Comparison of ENCODE assay signal across 8 cellular contexts in genomic region chr11:3853935-3854659, GRCh38. TPM values are rescaled to one million over a fixed set of nuclear protein-coding genes. Genes with fewer than 3 reads are reported as not detected.
DNase-seq lines count a peak whose midpoint lies in the region; ATAC-seq, FAIRE-seq and TF ChIP-seq lines count a peak whose summit lies in the region.

No MANE protein-coding gene starts in this region.

- intact Hi-C loops in HepG2 (cut with micrococcal nuclease; ENCODE audit: unreplicated experiment), result loop anchor here (2.0 kb wide), 3 partner anchors 13 to 105 kb away; partner anchors contain the start of gene RHOG

- CTCF ChIA-PET in activated naive CD4-positive, alpha-beta T cell treated with anti-CD3 and anti-CD28 coated beads, Interleukin-2, amount 10 ng/mL, durations not matched to agents 7 days and 5 days (lab: Charles Lee), result interaction anchor here (0.6 to 9.7 kb wide), 45 partner anchors 10 to 243 kb away, joined by 3 to 179 read pairs (median 5); partner anchors contain the start of genes PGAP2 and RHOG
- CTCF ChIA-PET in HepG2 (lab: Yijun Ruan, JAX; ENCODE audit: low intra/inter-chr PET ratio, low total read pairs) (interaction anchor here (1.0 to 2.1 kb wide), 2 partner anchors 113 to 218 kb away, joined by 3 to 30 read pairs; no protein-coding TSS in a partner anchor), HEK293T (lab: Yijun Ruan, JAX) (interaction anchor here (0.8 to 3.6 kb wide), 20 partner anchors 9 to 251 kb away, joined by 3 to 49 read pairs (median 6); partner anchors contain the start of genes PGAP2 and RHOG)

- H3K36me3 Mint-ChIP-seq in activated naive CD4-positive, alpha-beta T cell treated with anti-CD3 and anti-CD28 coated beads, Interleukin-2, amount 10 ng/mL, durations not matched to agents 7 days and 5 days, result peaks cover 20% of the 10 kb centered on the region

- peak overlapping the region in 3 of 4 donors; percentile 79 to 96 (median 83) for H3K4me3 ChIP-seq in Peyer's patch
- H3K4me3 ChIP-seq in HepG2 (replicated peaks in 1 of 3; ENCODE audit: insufficient read depth in 1 of 3, low read depth in 2 of 3, low read length in 3 of 3), result peak overlapping the region; percentile 83 to 96 (median 87); a peak in 5 of 6 replicates

- H3K27me3 ChIP-seq in Peyer's patch (no peaks in the 10 kb centered on the region), HepG2 (ENCODE audit: control insufficient read depth in 1 of 2, insufficient read depth in 2 of 2, low read length in 2 of 2) (no peaks in the 10 kb centered on the region; a peak in 1 of 5 replicates)

- peaks cover 6% of the 10 kb centered on the region for H3K27me3 Mint-ChIP-seq in activated naive CD4-positive, alpha-beta T cell treated with anti-CD3 and anti-CD28 coated beads, Interleukin-2, amount 10 ng/mL, durations not matched to agents 7 days and 5 days

- no peak for TF ChIP-seq CTCF in Peyer's patch (IDR thresholded peaks at IDR 0.05)
- no peak for TF ChIP-seq CTCF in HepG2 (CRISPR knock-in tag; IDR thresholded peaks at IDR 0.05)

- H3K4me3 Mint-ChIP-seq in activated naive CD4-positive, alpha-beta T cell treated with anti-CD3 and anti-CD28 coated beads, Interleukin-2, amount 10 ng/mL, durations not matched to agents 7 days and 5 days, result peak overlapping the region; percentile 87

- peak overlapping the region; percentile 18 for H2AFZ ChIP-seq in HepG2 (ENCODE audit: low read length)

- H3K27ac Mint-ChIP-seq in activated naive CD4-positive, alpha-beta T cell treated with anti-CD3 and anti-CD28 coated beads, Interleukin-2, amount 10 ng/mL, durations not matched to agents 7 days and 5 days, result peak overlapping the region; percentile 98

- FAIRE-seq in HepG2 (lab: Jason Lieb, UNC), result no peak

- no peaks in the 10 kb centered on the region for H4K20me1 ChIP-seq in HepG2 (ENCODE audit: insufficient read depth, low read length)

- H3K9ac ChIP-seq in HepG2 (ENCODE audit: insufficient read depth, low read depth, low read length), result peak overlapping the region; percentile 84

- TF ChIP-seq RAD21 in HepG2 (CRISPR knock-in tag; IDR thresholded peaks at IDR 0.05), result no peak

- no peaks in the 10 kb centered on the region for H3K9me3 Mint-ChIP-seq in activated naive CD4-positive, alpha-beta T cell treated with anti-CD3 and anti-CD28 coated beads, Interleukin-2, amount 10 ng/mL, durations not matched to agents 7 days and 5 days

- in situ Hi-C loops in HepG2 (cut with HindIII; ENCODE audit: extremely low pct_ligation_motif_present, low pct_unique_long_range_greater_than_20kb), result loop anchor here (10.0 kb wide), 1 partner anchor 111 kb away; no protein-coding TSS in a partner anchor

- H3K9me3 ChIP-seq in Peyer's patch (no peaks in the 10 kb centered on the region), HepG2 (ENCODE audit: low read length) (no peaks in the 10 kb centered on the region)

- H3K4me2 ChIP-seq in HepG2 (ENCODE audit: low read depth, low read length), result peak overlapping the region; percentile 96

- H3K79me2 ChIP-seq in HepG2 (ENCODE audit: insufficient read depth, low read length), result peaks cover 33% of the 10 kb centered on the region

- TF ChIP-seq EP300 in HepG2 (IDR thresholded peaks at IDR 0.05; ENCODE audit: low read depth in 2 of 2, low read length in 2 of 2) (no peak), HepG2 (CRISPR knock-in tag; IDR thresholded peaks at IDR 0.05; ENCODE audit: borderline replicate concordance) (no peak)

- POLR2A ChIA-PET in HepG2 (lab: Yijun Ruan, JAX) (interaction anchor here (0.9 to 3.4 kb wide), 18 partner anchors 13 to 218 kb away, joined by 3 to 44 read pairs (median 8); partner anchors contain the start of genes NUP98 and RHOG), HEK293T (lab: Yijun Ruan, JAX) (interaction anchor here (0.8 to 3.6 kb wide), 13 partner anchors 8 to 218 kb away, joined by 4 to 25 read pairs (median 5); partner anchors contain the start of gene RHOG)

- BruUV-seq in HepG2 (replicated peaks; lab: Mats Ljungman, UMichigan), result no TSS peak

- H3K4me1 Mint-ChIP-seq in activated naive CD4-positive, alpha-beta T cell treated with anti-CD3 and anti-CD28 coated beads, Interleukin-2, amount 10 ng/mL, durations not matched to agents 7 days and 5 days, result peaks cover 53% of the 10 kb centered on the region

- H3K27ac ChIP-seq in Peyer's patch (peak overlapping the region; percentile 97 to 99 (median 98)), HepG2 (ENCODE audit: extremely low read length, insufficient read depth, low read length) (no peak overlapping the region)

- no peaks in the 10 kb centered on the region for H3K36me3 ChIP-seq in Peyer's patch
- H3K36me3 ChIP-seq in HepG2 (replicated peaks in 1 of 2; ENCODE audit: control insufficient read depth in 1 of 2, insufficient read depth in 2 of 2, low read length in 2 of 2), result no peaks in the 10 kb centered on the region

- peak; percentile 53 to 90 (median 84) for DNase-seq in Peyer's patch
- DNase-seq in activated naive CD4-positive, alpha-beta T cell treated with anti-CD3 and anti-CD28 coated beads, Interleukin-2, amount 10 ng/mL, durations not matched to agents 7 days and 5 days, result peak; percentile 84
- DNase-seq in HepG2 (ENCODE audit: low spot score), result no peak
- DNase-seq in stimulated activated CD8-positive, alpha-beta memory T cell treated with anti-CD3 and anti-CD28 coated beads, Interleukin-4, amount 100 ng/mL, for 24 hours (ENCODE audit: low read depth), result peak; percentile 42
- no peak for DNase-seq in NK-92 treated with Interleukin-12 subunit alpha and Interleukin-12 subunit beta, amount 100 ng/mL, for 24 hours (lab: John Stamatoyannopoulos, UW)
- DNase-seq in HEK293T (ENCODE audit: extremely low spot score), result no peak

- H3K4me1 ChIP-seq in Peyer's patch (peaks cover under 1 to 40% (median 27%) of the 10 kb centered on the region in 4 donors), HepG2 (ENCODE audit: insufficient read depth, low read length) (peaks cover 44% of the 10 kb centered on the region)

- ATAC-seq in GM18858 (IDR thresholded peaks at IDR 0.05; ENCODE audit: unreplicated experiment) (peak; percentile 35), HG02970 (IDR thresholded peaks at IDR 0.05; ENCODE audit: low FRiP score, unreplicated experiment) (peak; percentile 4), HepG2 (no peak)

- TF ChIP-seq POLR2A in Peyer's patch (IDR thresholded peaks at IDR 0.05), result no peak
- no peak for TF ChIP-seq POLR2A in HepG2 (IDR thresholded peaks at IDR 0.05; ENCODE audit: insufficient read depth in 1 of 2, low read depth in 2 of 2, low read length in 2 of 2)

- 73% methylated on average over 11 of the region's 11 CpGs for WGBS in HepG2 (ENCODE audit: low lambda C conversion rate)

RNA-seq across cellular contexts. Expression of gene STIM1, which starts 1.4 kb away (rescaled TPM):
- 100 to 1,000 TPM in 1 of 4 donors, 10 to 100 TPM in 3; 36.3 to 158 (median 46.1) TPM for total RNA-seq in Peyer's patch
- total RNA-seq in HepG2 (2016; rRNA removed; fragmentation: Illumina TruSeq; extraction: Trizol), result 16.3 and 19.2 TPM in 2 replicates
- total RNA-seq in HepG2 (2016; cell fraction: cytosol; rRNA removed; fragmentation: Illumina TruSeq; extraction: Trizol; ENCODE audit: low read depth), result 4.1 and 5.8 TPM in 2 replicates
- total RNA-seq in HepG2 (2016; cell fraction: insoluble cytoplasmic fraction; rRNA removed; fragmentation: Illumina TruSeq; extraction: Trizol), result 10.3 and 20.0 TPM in 2 replicates
- total RNA-seq in HepG2 (2016; cell fraction: membrane; rRNA removed; fragmentation: Illumina TruSeq; extraction: Trizol), result 9.1 and 11.2 TPM in 2 replicates
- total RNA-seq in HepG2 (2016; cell fraction: nucleus; rRNA removed; fragmentation: Illumina TruSeq; extraction: Trizol), result 32.4 and 32.5 TPM in 2 replicates
- 28.5 and 33.3 TPM in 2 replicates for polyA plus RNA-seq in HepG2 (2011; rRNA removed)
- polyA plus RNA-seq in HepG2 (2011; cell fraction: cytosol; rRNA removed), result 25.0 and 31.9 TPM in 2 replicates
- polyA plus RNA-seq in HepG2 (2011; cell fraction: nucleus; rRNA removed), result 53.3 and 57.1 TPM in 2 replicates
- 41.4 and 42.4 TPM in 2 replicates for polyA plus RNA-seq in HepG2 (2012)
- 2.6 TPM in 2 replicates for polyA plus RNA-seq in HepG2 (2016; cell fraction: cytosol; fragmentation: Illumina TruSeq; extraction: Trizol; ENCODE audit: low read depth)
- 10.3 and 12.6 TPM in 2 replicates for polyA plus RNA-seq in HepG2 (2016; cell fraction: insoluble cytoplasmic fraction; fragmentation: Illumina TruSeq; extraction: Trizol; ENCODE audit: low read depth)
- 7.0 and 7.4 TPM in 2 replicates for polyA plus RNA-seq in HepG2 (2016; cell fraction: membrane; fragmentation: Illumina TruSeq; extraction: Trizol; ENCODE audit: low read depth)
- 37.7 and 37.8 TPM in 2 replicates for polyA plus RNA-seq in HepG2 (2016; cell fraction: nucleus; fragmentation: Illumina TruSeq; extraction: Trizol; ENCODE audit: insufficient read depth, low read depth)
- polyA minus RNA-seq in HepG2 (2011; rRNA and poly(A)+ RNA removed; ENCODE audit: low replicate concordance), result 46.4 and 107 TPM in 2 replicates
- polyA minus RNA-seq in HepG2 (2011; cell fraction: cytosol; rRNA and poly(A)+ RNA removed), result 35.8 and 57.5 TPM in 2 replicates
- polyA minus RNA-seq in HepG2 (2011; cell fraction: nucleus; rRNA and poly(A)+ RNA removed), result 43.4 and 64.5 TPM in 2 replicates

RNA-seq across cellular contexts. Expression of gene RHOG, which starts 13.3 kb away (rescaled TPM):
- 10 to 100 TPM; 33.8 to 83.0 (median 67.0) TPM for total RNA-seq in Peyer's patch
- total RNA-seq in HepG2 (2016; rRNA removed; fragmentation: Illumina TruSeq; extraction: Trizol), result 7.7 TPM in 2 replicates
- 2.6 and 3.6 TPM in 2 replicates for total RNA-seq in HepG2 (2016; cell fraction: cytosol; rRNA removed; fragmentation: Illumina TruSeq; extraction: Trizol; ENCODE audit: low read depth)
- total RNA-seq in HepG2 (2016; cell fraction: insoluble cytoplasmic fraction; rRNA removed; fragmentation: Illumina TruSeq; extraction: Trizol), result 5.8 and 6.8 TPM in 2 replicates
- 5.8 and 7.4 TPM in 2 replicates for total RNA-seq in HepG2 (2016; cell fraction: membrane; rRNA removed; fragmentation: Illumina TruSeq; extraction: Trizol)
- 5.9 and 6.2 TPM in 2 replicates for total RNA-seq in HepG2 (2016; cell fraction: nucleus; rRNA removed; fragmentation: Illumina TruSeq; extraction: Trizol)
- 23.4 and 27.1 TPM in 2 replicates for polyA plus RNA-seq in HepG2 (2011; rRNA removed)
- 28.2 and 39.4 TPM in 2 replicates for polyA plus RNA-seq in HepG2 (2011; cell fraction: cytosol; rRNA removed)
- polyA plus RNA-seq in HepG2 (2011; cell fraction: nucleus; rRNA removed), result 16.2 and 18.8 TPM in 2 replicates
- 15.8 and 27.4 TPM in 2 replicates for polyA plus RNA-seq in HepG2 (2012)
- polyA plus RNA-seq in HepG2 (2016; cell fraction: cytosol; fragmentation: Illumina TruSeq; extraction: Trizol; ENCODE audit: low read depth), result 9.6 and 10.7 TPM in 2 replicates
- polyA plus RNA-seq in HepG2 (2016; cell fraction: insoluble cytoplasmic fraction; fragmentation: Illumina TruSeq; extraction: Trizol; ENCODE audit: low read depth), result 21.0 and 25.0 TPM in 2 replicates
- polyA plus RNA-seq in HepG2 (2016; cell fraction: membrane; fragmentation: Illumina TruSeq; extraction: Trizol; ENCODE audit: low read depth), result 18.5 and 19.3 TPM in 2 replicates
- polyA plus RNA-seq in HepG2 (2016; cell fraction: nucleus; fragmentation: Illumina TruSeq; extraction: Trizol; ENCODE audit: insufficient read depth, low read depth), result 22.3 and 26.4 TPM in 2 replicates
- polyA minus RNA-seq in HepG2 (2011; rRNA and poly(A)+ RNA removed; ENCODE audit: low replicate concordance), result 83.5 and 114 TPM in 2 replicates
- 21.8 and 27.6 TPM in 2 replicates for polyA minus RNA-seq in HepG2 (2011; cell fraction: cytosol; rRNA and poly(A)+ RNA removed)
- 11.5 and 17.4 TPM in 2 replicates for polyA minus RNA-seq in HepG2 (2011; cell fraction: nucleus; rRNA and poly(A)+ RNA removed)

RNA-seq across cellular contexts. Expression of gene PGAP2, which starts 45.7 kb away (rescaled TPM):
- 10 to 100 TPM in 3 of 4 donors, 1 to 10 TPM in 1; 9.1 to 67.2 (median 53.7) TPM for total RNA-seq in Peyer's patch
- total RNA-seq in HepG2 (2016; rRNA removed; fragmentation: Illumina TruSeq; extraction: Trizol), result 16.8 and 21.5 TPM in 2 replicates
- 20.3 and 25.5 TPM in 2 replicates for total RNA-seq in HepG2 (2016; cell fraction: cytosol; rRNA removed; fragmentation: Illumina TruSeq; extraction: Trizol; ENCODE audit: low read depth)
- 17.1 and 19.6 TPM in 2 replicates for total RNA-seq in HepG2 (2016; cell fraction: insoluble cytoplasmic fraction; rRNA removed; fragmentation: Illumina TruSeq; extraction: Trizol)
- 36.5 and 42.1 TPM in 2 replicates for total RNA-seq in HepG2 (2016; cell fraction: membrane; rRNA removed; fragmentation: Illumina TruSeq; extraction: Trizol)
- total RNA-seq in HepG2 (2016; cell fraction: nucleus; rRNA removed; fragmentation: Illumina TruSeq; extraction: Trizol), result 16.9 and 22.3 TPM in 2 replicates
- 46.8 and 47.8 TPM in 2 replicates for polyA plus RNA-seq in HepG2 (2011; rRNA removed)
- polyA plus RNA-seq in HepG2 (2011; cell fraction: cytosol; rRNA removed), result 34.6 and 41.7 TPM in 2 replicates
- polyA plus RNA-seq in HepG2 (2011; cell fraction: nucleus; rRNA removed), result 70.5 and 72.6 TPM in 2 replicates
- 17.5 and 20.8 TPM in 2 replicates for polyA plus RNA-seq in HepG2 (2012)
- 42.7 and 51.8 TPM in 2 replicates for polyA plus RNA-seq in HepG2 (2016; cell fraction: cytosol; fragmentation: Illumina TruSeq; extraction: Trizol; ENCODE audit: low read depth)
- polyA plus RNA-seq in HepG2 (2016; cell fraction: insoluble cytoplasmic fraction; fragmentation: Illumina TruSeq; extraction: Trizol; ENCODE audit: low read depth), result 29.8 and 30.5 TPM in 2 replicates
- 58.5 and 61.9 TPM in 2 replicates for polyA plus RNA-seq in HepG2 (2016; cell fraction: membrane; fragmentation: Illumina TruSeq; extraction: Trizol; ENCODE audit: low read depth)
- polyA plus RNA-seq in HepG2 (2016; cell fraction: nucleus; fragmentation: Illumina TruSeq; extraction: Trizol; ENCODE audit: insufficient read depth, low read depth), result 62.7 and 64.3 TPM in 2 replicates
- 72.3 and 77.1 TPM in 2 replicates for polyA minus RNA-seq in HepG2 (2011; rRNA and poly(A)+ RNA removed; ENCODE audit: low replicate concordance)
- polyA minus RNA-seq in HepG2 (2011; cell fraction: cytosol; rRNA and poly(A)+ RNA removed), result 15.6 and 19.4 TPM in 2 replicates
- polyA minus RNA-seq in HepG2 (2011; cell fraction: nucleus; rRNA and poly(A)+ RNA removed), result 9.1 and 11.2 TPM in 2 replicates

RNA-seq across cellular contexts. Expression of gene NUP98, which starts 56.7 kb away (rescaled TPM):
- total RNA-seq in Peyer's patch (100 to 1,000 TPM in 1 of 4 donors, 10 to 100 TPM in 3; 67.7 to 113 (median 86.8) TPM), HepG2 (2016; rRNA removed; fragmentation: Illumina TruSeq; extraction: Trizol) (85.3 and 126 TPM in 2 replicates)
- 43.1 and 51.6 TPM in 2 replicates for total RNA-seq in HepG2 (2016; cell fraction: cytosol; rRNA removed; fragmentation: Illumina TruSeq; extraction: Trizol; ENCODE audit: low read depth)
- 89.3 and 123 TPM in 2 replicates for total RNA-seq in HepG2 (2016; cell fraction: insoluble cytoplasmic fraction; rRNA removed; fragmentation: Illumina TruSeq; extraction: Trizol)
- 26.3 and 32.0 TPM in 2 replicates for total RNA-seq in HepG2 (2016; cell fraction: membrane; rRNA removed; fragmentation: Illumina TruSeq; extraction: Trizol)
- 76.7 and 93.4 TPM in 2 replicates for total RNA-seq in HepG2 (2016; cell fraction: nucleus; rRNA removed; fragmentation: Illumina TruSeq; extraction: Trizol)
- 73.6 and 76.6 TPM in 2 replicates for polyA plus RNA-seq in HepG2 (2011; rRNA removed)
- 69.6 and 79.5 TPM in 2 replicates for polyA plus RNA-seq in HepG2 (2011; cell fraction: cytosol; rRNA removed)
- polyA plus RNA-seq in HepG2 (2011; cell fraction: nucleus; rRNA removed), result 104 and 106 TPM in 2 replicates
- polyA plus RNA-seq in HepG2 (2012), result 30.9 and 40.3 TPM in 2 replicates
- polyA plus RNA-seq in HepG2 (2016; cell fraction: cytosol; fragmentation: Illumina TruSeq; extraction: Trizol; ENCODE audit: low read depth), result 3.7 and 4.0 TPM in 2 replicates
- 75.4 and 87.3 TPM in 2 replicates for polyA plus RNA-seq in HepG2 (2016; cell fraction: insoluble cytoplasmic fraction; fragmentation: Illumina TruSeq; extraction: Trizol; ENCODE audit: low read depth)
- 7.2 and 10.0 TPM in 2 replicates for polyA plus RNA-seq in HepG2 (2016; cell fraction: membrane; fragmentation: Illumina TruSeq; extraction: Trizol; ENCODE audit: low read depth)
- 69.6 and 70.2 TPM in 2 replicates for polyA plus RNA-seq in HepG2 (2016; cell fraction: nucleus; fragmentation: Illumina TruSeq; extraction: Trizol; ENCODE audit: insufficient read depth, low read depth)
- polyA minus RNA-seq in HepG2 (2011; rRNA and poly(A)+ RNA removed; ENCODE audit: low replicate concordance), result 297 and 701 TPM in 2 replicates
- 83.2 and 92.9 TPM in 2 replicates for polyA minus RNA-seq in HepG2 (2011; cell fraction: cytosol; rRNA and poly(A)+ RNA removed)
- polyA minus RNA-seq in HepG2 (2011; cell fraction: nucleus; rRNA and poly(A)+ RNA removed), result 87.9 and 109 TPM in 2 replicates

Comparison
In these comparisons a context has a peak if more than half of its experiments do, and no peak if none do; other contexts are left out.
1. DNase-seq: peak in Peyer's patch (3 of 3), activated naive CD4-positive, alpha-beta T cell treated with anti-CD3 and anti-CD28 coated beads, Interleukin-2, amount 10 ng/mL, durations not matched to agents 7 days and 5 days (single experiment) and stimulated activated CD8-positive, alpha-beta memory T cell treated with anti-CD3 and anti-CD28 coated beads, Interleukin-4, amount 100 ng/mL, for 24 hours (single experiment); none in HepG2 (single experiment), NK-92 treated with Interleukin-12 subunit alpha and Interleukin-12 subunit beta, amount 100 ng/mL, for 24 hours (single experiment) and HEK293T (single experiment).